ENCODE assay signal across 15 cellular contexts in genomic region chr6:169891846-169892245, GRCh38.
DNase-seq lines count a peak whose midpoint lies in the region; ATAC-seq and TF ChIP-seq lines count a peak whose summit lies in the region.
"Had no signal": no experiment of that assay in that cellular context is flagged by ENCODE, and none has a peak within 500 bp of the region (broad histone marks: within the 10 kb centered on the region; RNA-seq: fewer than 3 reads in every experiment).

No MANE protein-coding gene starts in this region.

- no peak for ATAC-seq in GM19035 (IDR thresholded peaks at IDR 0.05; ENCODE audit: unreplicated experiment)
- ATAC-seq: A549; CD8-positive, alpha-beta T cell had no signal

- H3K36me3 ChIP-seq in MG63, result no peaks in the 10 kb centered on the region
- H3K36me3 ChIP-seq: BLaER1 treated with 17β-estradiol and CSF1 and Interleukin-3, amounts not matched to agents 10 nM and 100 nM had no signal

- no peak overlapping the region for H3K27ac Mint-ChIP-seq in osteocyte (ENCODE audit: unreplicated experiment)
- H3K27ac Mint-ChIP-seq: B cell; CD4-positive, alpha-beta T cell; CD8-positive, alpha-beta T cell had no signal

- H3K4me1 Mint-ChIP-seq in osteocyte (ENCODE audit: unreplicated experiment), result no peaks in the 10 kb centered on the region
- H3K4me1 Mint-ChIP-seq: B cell had no signal

- H3K9me3 ChIP-seq in MG63, result no peaks in the 10 kb centered on the region
- H3K9me3 ChIP-seq: A549, Caco-2 had no signal

- DNase-seq in activated CD8-positive, alpha-beta memory T cell treated with anti-CD3 and anti-CD28 coated beads for 24 hours, result peak; percentile 4
- no peak for DNase-seq in activated CD8-positive, alpha-beta memory T cell treated with anti-CD3 and anti-CD28 coated beads, Interleukin-2, amount 50 U/mL, for 48 hours
- DNase-seq in osteocyte (ENCODE audit: extremely low spot score, unreplicated experiment), result peak; percentile 54
- DNase-seq in MG63, result no peak
- DNase-seq: AML-193; Caco-2; Calu3; CD4-positive, alpha-beta T cell; DMS79 treated with DMSO at 0.1 percent for 48 hours; GF-D8 had no signal

- no peaks in the 10 kb centered on the region for H3K27me3 ChIP-seq in MG63

- peaks cover 11% of the 10 kb centered on the region for H3K9me3 Mint-ChIP-seq in osteocyte (ENCODE audit: unreplicated experiment)
- H3K9me3 Mint-ChIP-seq: CD4-positive, alpha-beta T cell; CD8-positive, alpha-beta T cell had no signal

- no peaks in the 10 kb centered on the region for H3K27me3 Mint-ChIP-seq in osteocyte (ENCODE audit: unreplicated experiment)

- H3K36me3 Mint-ChIP-seq in osteocyte (ENCODE audit: unreplicated experiment), result no peaks in the 10 kb centered on the region
- H3K36me3 Mint-ChIP-seq: CD8-positive, alpha-beta T cell had no signal

- H3K4me3 Mint-ChIP-seq in osteocyte (ENCODE audit: unreplicated experiment), result no peak overlapping the region
- H3K4me3 Mint-ChIP-seq: B cell; CD4-positive, alpha-beta T cell; CD8-positive, alpha-beta T cell had no signal

- H3K4me3 ChIP-seq in MG63, result no peak overlapping the region
- H3K4me3 ChIP-seq: A549; BLaER1 treated with 17β-estradiol and CSF1 and Interleukin-3, amounts not matched to agents 10 nM and 100 nM had no signal

- TF ChIP-seq CTCF in osteocyte (IDR thresholded peaks at IDR 0.05), result no peak

Comparison
In these comparisons a context has a peak if more than half of its experiments do, and no peak if none do; other contexts are left out.
1. DNase-seq: peak in activated CD8-positive, alpha-beta memory T cell treated with anti-CD3 and anti-CD28 coated beads for 24 hours (single experiment) and osteocyte (single experiment); none in activated CD8-positive, alpha-beta memory T cell treated with anti-CD3 and anti-CD28 coated beads, Interleukin-2, amount 50 U/mL, for 48 hours (single experiment) and MG63 (single experiment).